ENCODE assay signal across 1 cellular context in the genomic region with DNA sequence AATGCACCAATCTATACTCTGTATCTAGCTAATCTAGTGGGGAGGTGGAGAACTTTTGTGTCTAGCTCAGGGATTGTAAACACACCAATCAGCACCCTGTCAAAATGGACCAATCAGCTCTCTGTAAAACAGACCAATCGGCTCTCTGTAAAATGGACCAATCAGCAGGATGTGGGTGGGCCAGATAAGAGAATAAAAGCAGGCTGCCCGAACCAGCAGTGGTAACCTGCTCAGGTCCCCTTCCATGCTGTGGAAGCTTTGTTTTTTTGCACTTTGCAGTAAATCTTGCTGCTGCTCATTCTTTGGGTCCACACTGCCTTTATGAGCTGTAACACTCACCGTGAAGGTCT.
TF ChIP-seq lines count a peak whose summit lies in the region.

A gene with protein sequence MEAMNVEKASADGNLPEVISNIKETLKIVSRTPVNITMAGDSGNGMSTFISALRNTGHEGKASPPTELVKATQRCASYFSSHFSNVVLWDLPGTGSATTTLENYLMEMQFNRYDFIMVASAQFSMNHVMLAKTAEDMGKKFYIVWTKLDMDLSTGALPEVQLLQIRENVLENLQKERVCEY (plus strand): TSS at position 221 of the 350 bp plus-strand sequence. CDS start 1,603 bp downstream, outside the sequence.

TF ChIP-seq in WTC11, 78 proteins besides CTCF, POLR2A, EP300 and RAD21:
- 0 out of 2 replicates have a peak, but pooled peaks have one; percentile 9 for TF ChIP-seq NFYB (CRISPR knock-in tag; conservative IDR thresholded peaks at IDR 0.05; ENCODE audit: low read depth)
